ENCODE assay signal across 19 cellular contexts in genomic region chr5:169218176-169218575, GRCh38.
A peak's percentile ranks its signal among the peaks of the same experiment; 100 is the strongest.
DNase-seq lines count a peak whose midpoint lies in the region; ATAC-seq and TF ChIP-seq lines count a peak whose summit lies in the region.
"Had no signal": no experiment of that assay in that cellular context is flagged by ENCODE, and none has a peak within 500 bp of the region (broad histone marks: within the 10 kb centered on the region; RNA-seq: fewer than 3 reads in every experiment).

No MANE protein-coding gene starts in this region.

- H3K4me1 ChIP-seq in SK-N-SH (ENCODE audit: control insufficient read depth in 1 of 2, insufficient read depth in 2 of 2, low read depth in 1 of 2, low read length in 1 of 2) (peaks cover 33 to 44% of the 10 kb centered on the region in 2 experiments), KMS-11 (ENCODE audit: low read depth, poor library complexity, severe bottlenecking) (peaks cover 27% of the 10 kb centered on the region), parathyroid adenoma (peaks cover 92% of the 10 kb centered on the region), PC-3 (ENCODE audit: insufficient read depth, low read length) (peaks cover 9% of the 10 kb centered on the region)

- H2AFZ ChIP-seq in SK-N-SH (ENCODE audit: low read depth) = no peak overlapping the region
- H2AFZ ChIP-seq in KMS-11 (ENCODE audit: low read depth) = peak overlapping the region; percentile 8; the same call in 1 of the 2 replicates
- no peak overlapping the region for H2AFZ ChIP-seq in parathyroid adenoma
- H2AFZ ChIP-seq in PC-3 (ENCODE audit: low read length) = no peak overlapping the region

- H3K9me2 ChIP-seq in SK-N-SH (no peaks in the 10 kb centered on the region), PC-3 (replicated peaks; ENCODE audit: low read length) (no peaks in the 10 kb centered on the region)

- peak overlapping the region; percentile 82 to 86 for H3K27ac ChIP-seq in SK-N-SH (ENCODE audit: low read depth in 2 of 2, low read length in 1 of 2)
- H3K27ac ChIP-seq in KMS-11 = peak overlapping the region; percentile 79
- no peak overlapping the region for H3K27ac ChIP-seq in coronary artery
- peak overlapping the region; percentile 97 for H3K27ac ChIP-seq in parathyroid adenoma
- H3K27ac ChIP-seq in PC-3 (ENCODE audit: low read length) = no peak overlapping the region
- H3K27ac ChIP-seq: HL-60 had no signal

- no peak for TF ChIP-seq CTCF in SK-N-SH (IDR thresholded peaks at IDR 0.05)
- TF ChIP-seq CTCF in KMS-11 (conservative IDR thresholded peaks at IDR 0.05; ENCODE audit: low read depth, low read length) = no peak
- TF ChIP-seq CTCF in coronary artery (IDR thresholded peaks at IDR 0.05) = no peak
- no peak for TF ChIP-seq CTCF in parathyroid adenoma (IDR thresholded peaks at IDR 0.05)
- TF ChIP-seq CTCF in PC-3 (conservative IDR thresholded peaks at IDR 0.05; ENCODE audit: low read depth, low read length) = no peak

- DNase-seq in SK-N-SH = no peak
- peak; percentile 64 for DNase-seq in coronary artery (ENCODE audit: low spot score)
- DNase-seq in NCI-H526 treated with DMSO at 0.1 percent for 48 hours (lab: John Stamatoyannopoulos, UW) = no peak
- no peak for DNase-seq in activated naive CD4-positive, alpha-beta T cell (lab: John Stamatoyannopoulos, UW)
- no peak for DNase-seq in PC-3
- DNase-seq: CD4-positive, alpha-beta memory T cell; DMS53; H7; NCI-H1105; NCI-H2081; NCI-H2171 treated with DMSO at 0.1 percent for 48 hours; NCI-H446; NCI-H69; OCI-M1; SIG-M5 had no signal

- no peak for TF ChIP-seq RAD21 in SK-N-SH (IDR thresholded peaks at IDR 0.05; ENCODE audit: low read length)

- H4K20me1 ChIP-seq in SK-N-SH (ENCODE audit: insufficient read depth) (peaks cover under 1% of the 10 kb centered on the region; the same call in 1 of the 2 replicates), KMS-11 (ENCODE audit: insufficient read depth) (no peaks in the 10 kb centered on the region), PC-3 (ENCODE audit: low read length) (no peaks in the 10 kb centered on the region)

- H3K79me2 ChIP-seq in SK-N-SH (ENCODE audit: insufficient read depth) = peaks cover 39% of the 10 kb centered on the region
- no peaks in the 10 kb centered on the region for H3K79me2 ChIP-seq in KMS-11 (ENCODE audit: insufficient read depth, low read depth)
- no peaks in the 10 kb centered on the region for H3K79me2 ChIP-seq in parathyroid adenoma
- no peaks in the 10 kb centered on the region for H3K79me2 ChIP-seq in PC-3 (ENCODE audit: low read length)

- H3K9ac ChIP-seq in SK-N-SH (no peak overlapping the region), KMS-11 (no peak overlapping the region), parathyroid adenoma (no peak overlapping the region), PC-3 (ENCODE audit: low read length) (no peak overlapping the region)

- H3K9me3 ChIP-seq in SK-N-SH = no peaks in the 10 kb centered on the region
- no peaks in the 10 kb centered on the region for H3K9me3 ChIP-seq in parathyroid adenoma (ENCODE audit: control insufficient read depth, low read length)
- no peaks in the 10 kb centered on the region for H3K9me3 ChIP-seq in PC-3 (ENCODE audit: low read length)

- intact Hi-C loops in PC-3 (cut with micrococcal nuclease) = no loop called here

- no peaks in the 10 kb centered on the region for H3K27me3 ChIP-seq in SK-N-SH (ENCODE audit: insufficient read depth)
- no peaks in the 10 kb centered on the region for H3K27me3 ChIP-seq in KMS-11 (ENCODE audit: insufficient read depth, low read depth)
- H3K27me3 ChIP-seq in parathyroid adenoma (ENCODE audit: control insufficient read depth, insufficient read depth, low read length) = no peaks in the 10 kb centered on the region
- H3K27me3 ChIP-seq in PC-3 (ENCODE audit: low read length) = peaks cover 27% of the 10 kb centered on the region

- no TSS peak for BruUV-seq in PC-3 (replicated peaks; lab: Mats Ljungman, UMichigan)

- H3K4me2 ChIP-seq in SK-N-SH (peak overlapping the region; percentile 62; the same call in 1 of the 2 replicates), KMS-11 (peak overlapping the region; percentile 16; the same call in 1 of the 2 replicates), parathyroid adenoma (ENCODE audit: low read length) (peak overlapping the region; percentile 52), PC-3 (ENCODE audit: low read length) (no peak overlapping the region)

- H3F3A ChIP-seq in SK-N-SH (replicated peaks; ENCODE audit: insufficient read depth) (peaks cover 28% of the 10 kb centered on the region), PC-3 (ENCODE audit: low read length, unreplicated experiment) (no peaks in the 10 kb centered on the region)

- POLR2A ChIA-PET in SK-N-SH (lab: Yijun Ruan, JAX) (no interaction called here), PC-3 (lab: Charles Lee; ENCODE audit: unreplicated experiment) (interaction anchor here (0.6 kb wide), 1 partner anchor 1081 kb away, joined by 3 read pairs; no protein-coding TSS in a partner anchor)

- WGBS in SK-N-SH (ENCODE audit: low lambda C conversion rate) = 80% methylated on average over 2 of the region's 2 CpGs

- CTCF ChIA-PET in SK-N-SH (lab: Yijun Ruan, JAX) = interaction anchor here (0.6 to 1.6 kb wide), 3 partner anchors 10 to 69 kb away, joined by 4 to 6 read pairs (median 4); no protein-coding TSS in a partner anchor
- CTCF ChIA-PET in PC-3 (lab: Charles Lee) = no interaction called here

- TF ChIP-seq EP300 in SK-N-SH (IDR thresholded peaks at IDR 0.05; ENCODE audit: borderline replicate concordance in 1 of 2, low read depth in 1 of 2, low read length in 1 of 2) = no peak

- no peak for ATAC-seq in SK-N-SH treated with all-trans-retinoic acid at 6 μM for 48 hours
- ATAC-seq in PC-3 = no peak

- peaks cover 3 to 9% of the 10 kb centered on the region in 2 experiments for H3K36me3 ChIP-seq in SK-N-SH (replicated peaks in 1 of 2; ENCODE audit: control insufficient read depth in 1 of 2, insufficient read depth in 2 of 2, low read length in 1 of 2)
- H3K36me3 ChIP-seq in KMS-11 (ENCODE audit: insufficient read depth) = no peaks in the 10 kb centered on the region
- H3K36me3 ChIP-seq in parathyroid adenoma (ENCODE audit: control insufficient read depth, insufficient read depth, low read length) = no peaks in the 10 kb centered on the region
- H3K36me3 ChIP-seq in PC-3 (ENCODE audit: low read depth, low read length) = no peaks in the 10 kb centered on the region

- H3K4me3 ChIP-seq in SK-N-SH (ENCODE audit: low read depth in 2 of 2, low read length in 1 of 2) = no peak overlapping the region
- H3K4me3 ChIP-seq in KMS-11 (IDR thresholded peaks at IDR 0.05; ENCODE audit: insufficient read depth, low read depth, low read length) = no peak overlapping the region
- no peak overlapping the region for H3K4me3 ChIP-seq in coronary artery
- H3K4me3 ChIP-seq in parathyroid adenoma (ENCODE audit: low read depth, low read length) = peak overlapping the region; percentile 29
- no peak overlapping the region for H3K4me3 ChIP-seq in PC-3 (ENCODE audit: low read length)

TF ChIP-seq in SK-N-SH, 30 proteins besides CTCF, POLR2A, EP300 and RAD21 (continues in another document):
- TF ChIP-seq, protein P1, sequence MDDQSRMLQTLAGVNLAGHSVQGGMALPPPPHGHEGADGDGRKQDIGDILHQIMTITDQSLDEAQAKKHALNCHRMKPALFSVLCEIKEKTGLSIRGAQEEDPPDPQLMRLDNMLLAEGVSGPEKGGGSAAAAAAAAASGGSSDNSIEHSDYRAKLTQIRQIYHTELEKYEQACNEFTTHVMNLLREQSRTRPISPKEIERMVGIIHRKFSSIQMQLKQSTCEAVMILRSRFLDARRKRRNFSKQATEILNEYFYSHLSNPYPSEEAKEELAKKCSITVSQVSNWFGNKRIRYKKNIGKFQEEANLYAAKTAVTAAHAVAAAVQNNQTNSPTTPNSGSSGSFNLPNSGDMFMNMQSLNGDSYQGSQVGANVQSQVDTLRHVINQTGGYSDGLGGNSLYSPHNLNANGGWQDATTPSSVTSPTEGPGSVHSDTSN (IDR thresholded peaks at IDR 0.05) = peak; percentile 28; the same call in 1 of the 2 replicates

TF ChIP-seq in SK-N-SH treated with all-trans-retinoic acid at 6 μM for 48 hours, 23 proteins besides CTCF, POLR2A, EP300 and RAD21 (continues in another document):
- TF ChIP-seq TSHZ2 (CRISPR knock-in tag; IDR thresholded peaks at IDR 0.05) (no peak), RARB (CRISPR knock-in tag; IDR thresholded peaks at IDR 0.05) (no peak), CSDC2 (CRISPR knock-in tag; IDR thresholded peaks at IDR 0.05) (no peak), BACH2 (CRISPR knock-in tag; IDR thresholded peaks at IDR 0.05; ENCODE audit: borderline replicate concordance) (no peak)
- TF ChIP-seq, protein P2, sequence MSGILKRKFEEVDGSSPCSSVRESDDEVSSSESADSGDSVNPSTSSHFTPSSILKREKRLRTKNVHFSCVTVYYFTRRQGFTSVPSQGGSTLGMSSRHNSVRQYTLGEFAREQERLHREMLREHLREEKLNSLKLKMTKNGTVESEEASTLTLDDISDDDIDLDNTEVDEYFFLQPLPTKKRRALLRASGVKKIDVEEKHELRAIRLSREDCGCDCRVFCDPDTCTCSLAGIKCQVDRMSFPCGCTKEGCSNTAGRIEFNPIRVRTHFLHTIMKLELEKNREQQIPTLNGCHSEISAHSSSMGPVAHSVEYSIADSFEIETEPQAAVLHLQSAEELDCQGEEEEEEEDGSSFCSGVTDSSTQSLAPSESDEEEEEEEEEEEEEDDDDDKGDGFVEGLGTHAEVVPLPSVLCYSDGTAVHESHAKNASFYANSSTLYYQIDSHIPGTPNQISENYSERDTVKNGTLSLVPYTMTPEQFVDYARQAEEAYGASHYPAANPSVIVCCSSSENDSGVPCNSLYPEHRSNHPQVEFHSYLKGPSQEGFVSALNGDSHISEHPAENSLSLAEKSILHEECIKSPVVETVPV (CRISPR knock-in tag; IDR thresholded peaks at IDR 0.05) = no peak

Comparison
In these comparisons a context has a peak if more than half of its experiments do, and no peak if none do; other contexts are left out.
1. H3K27ac ChIP-seq: peak in SK-N-SH (2 of 2), KMS-11 (single experiment) and parathyroid adenoma (single experiment); none in coronary artery (0 of 2) and PC-3 (single experiment).